ENCODE assay signal across 22 cellular contexts in the genomic region with DNA sequence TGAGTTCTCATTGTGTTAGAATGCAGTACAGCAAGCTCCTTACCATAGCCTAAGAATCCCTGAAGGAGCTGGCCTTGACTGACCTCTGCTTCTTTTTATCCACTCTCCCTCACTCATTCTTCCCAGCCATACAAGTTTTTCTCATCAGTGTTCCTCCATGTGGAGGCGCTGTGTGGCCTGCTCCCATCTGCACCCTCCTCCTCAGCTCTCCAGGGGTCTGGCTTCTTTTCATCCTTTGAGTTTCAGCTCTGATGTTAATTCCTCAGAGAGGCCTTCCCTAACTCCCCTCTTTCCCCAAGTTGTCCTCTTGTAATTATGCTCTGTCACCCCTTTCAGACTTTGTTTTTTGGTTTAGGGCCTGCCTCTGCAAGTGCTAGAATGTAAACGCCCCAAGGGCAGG.
DNase-seq lines count a peak whose midpoint lies in the region; ATAC-seq and TF ChIP-seq lines count a peak whose summit lies in the region.
"Had no signal": no experiment of that assay in that cellular context is flagged by ENCODE, and none has a peak within 500 bp of the region (broad histone marks: within the 10 kb centered on the region; RNA-seq: fewer than 3 reads in every experiment).

No MANE protein-coding gene starts in this region.

- H3K4me3 Mint-ChIP-seq in HFFc6, result peak overlapping the region; percentile 59; the same call in 1 of the 2 replicates
- H3K4me3 Mint-ChIP-seq: activated naive CD4-positive, alpha-beta T cell treated with anti-CD3 and anti-CD28 coated beads, Interleukin-2, amount 50 U/mL, for 24 hours; brain; CD4-positive, alpha-beta memory T cell had no signal

- TF ChIP-seq CTCF in AG04449 (IDR thresholded peaks at IDR 0.05; ENCODE audit: insufficient read depth, low read length, missing control alignments), result peak; percentile 5
- peak; percentile 47 for TF ChIP-seq CTCF in HFFc6 (IDR thresholded peaks at IDR 0.05)
- peak; percentile 38 for TF ChIP-seq CTCF in brain microvascular endothelial cell (IDR thresholded peaks at IDR 0.05; ENCODE audit: low read depth, low read length, missing control alignments)
- TF ChIP-seq CTCF in right lobe of liver (IDR thresholded peaks at IDR 0.05), result no peak

- H3K4me1 Mint-ChIP-seq in HFFc6 (ENCODE audit: low read depth), result peaks cover 64% of the 10 kb centered on the region
- H3K4me1 Mint-ChIP-seq: activated naive CD4-positive, alpha-beta T cell treated with anti-CD3 and anti-CD28 coated beads, Interleukin-2, amount 50 U/mL, for 24 hours had no signal

- H3K36me3 Mint-ChIP-seq in HFFc6 (ENCODE audit: low read depth), result peaks cover 51% of the 10 kb centered on the region

- H3K9me3 Mint-ChIP-seq in HFFc6, result peaks cover 16% of the 10 kb centered on the region
- H3K9me3 Mint-ChIP-seq: activated naive CD4-positive, alpha-beta T cell treated with anti-CD3 and anti-CD28 coated beads, Interleukin-2, amount 50 U/mL, for 24 hours had no signal

- H3K4me1 ChIP-seq in right cardiac atrium (ENCODE audit: control insufficient read depth, insufficient read depth, low read length) (no peaks in the 10 kb centered on the region), right lobe of liver (no peaks in the 10 kb centered on the region)

- CTCF ChIA-PET in AG04449 (lab: Yijun Ruan, JAX), result interaction anchor here (0.8 to 1.9 kb wide), 13 partner anchors 8 to 254 kb away, joined by 3 to 13 read pairs (median 4); no protein-coding TSS in a partner anchor

- DNase-seq in AG04449 (ENCODE audit: low read depth, low spot score) (no peak), HFFc6 (no peak), brain microvascular endothelial cell (no peak), iPS-NIHi11 (ENCODE audit: low spot score) (peak; percentile 30), right cardiac atrium (no peak), right lobe of liver (no peak)
- DNase-seq: activated CD4-positive, alpha-beta T cell treated with anti-CD3 and anti-CD28 coated beads, Interleukin-2, amount 50 U/mL, for 48 hours; activated T-cell treated with anti-CD3 and anti-CD28 coated beads, Interleukin-2, amount 50 U/mL, for 48 hours; CD4-positive, alpha-beta memory T cell; DMS79; left colon; NCI-H1417 treated with DMSO at 0.1 percent for 48 hours; NCI-H526; Right ventricle myocardium superior; T-helper 2 cell had no signal

- H3K27ac ChIP-seq in brain microvascular endothelial cell (no peak overlapping the region), right cardiac atrium (ENCODE audit: low read length) (no peak overlapping the region), right lobe of liver (no peak overlapping the region)
- H3K27ac ChIP-seq: VCaP had no signal

- ATAC-seq in GM19035 (IDR thresholded peaks at IDR 0.05; ENCODE audit: unreplicated experiment) (no peak), right cardiac atrium (no peak), right lobe of liver (no peak), GM21825 (IDR thresholded peaks at IDR 0.05; ENCODE audit: unreplicated experiment) (no peak)
- ATAC-seq: left colon had no signal

- H3K27me3 ChIP-seq in brain microvascular endothelial cell (replicated peaks), result no peaks in the 10 kb centered on the region
- no peaks in the 10 kb centered on the region for H3K27me3 ChIP-seq in right cardiac atrium (ENCODE audit: control insufficient read depth, insufficient read depth)
- no peaks in the 10 kb centered on the region for H3K27me3 ChIP-seq in right lobe of liver
- H3K27me3 ChIP-seq: suprapubic skin, vagina had no signal

- WGBS in right cardiac atrium, result 85% methylated on average over 2 of the region's 2 CpGs
- 91% methylated on average over 2 of the region's 2 CpGs for WGBS in right lobe of liver (ENCODE audit: insufficient coverage, low coverage, low lambda C conversion rate, missing lambda C conversion rate)

- peak overlapping the region; percentile 75 for H3K27ac Mint-ChIP-seq in HFFc6

- no peaks in the 10 kb centered on the region; the same call in 1 of the 2 replicates for H3K27me3 Mint-ChIP-seq in HFFc6 (ENCODE audit: insufficient read depth)
- H3K27me3 Mint-ChIP-seq: activated naive CD4-positive, alpha-beta T cell treated with anti-CD3 and anti-CD28 coated beads, Interleukin-2, amount 50 U/mL, for 24 hours; brain; CD4-positive, alpha-beta memory T cell had no signal

- H3K9me3 ChIP-seq in right cardiac atrium (ENCODE audit: control insufficient read depth, low read length), result no peaks in the 10 kb centered on the region
- no peaks in the 10 kb centered on the region for H3K9me3 ChIP-seq in right lobe of liver
- H3K9me3 ChIP-seq: suprapubic skin, vagina had no signal

- H3K36me3 ChIP-seq in brain microvascular endothelial cell (replicated peaks) (no peaks in the 10 kb centered on the region), right lobe of liver (no peaks in the 10 kb centered on the region)
- H3K36me3 ChIP-seq: vagina had no signal

- TF ChIP-seq POLR2A in right lobe of liver (IDR thresholded peaks at IDR 0.05), result no peak

- in situ Hi-C loops in brain microvascular endothelial cell (cut with HindIII; ENCODE audit: low pct_ligation_motif_present, low sequenced_read_pairs), result no loop called here

- POLR2A ChIA-PET in AG04449 (lab: Yijun Ruan, JAX), result no interaction called here

- intact Hi-C loops in right cardiac atrium (cut with DNase I), result no loop called here
- intact Hi-C loops in right lobe of liver (cut with DNase I), result loop anchor here in 1 of 2 donors (10.0 kb wide), 1 partner anchor 187 kb away; no protein-coding TSS in a partner anchor

- H3K4me3 ChIP-seq in AG04449 (ENCODE audit: low read depth, low read length) (no peak overlapping the region), brain microvascular endothelial cell (ENCODE audit: low read depth, low read length) (no peak overlapping the region), right cardiac atrium (ENCODE audit: low read length) (no peak overlapping the region), right lobe of liver (no peak overlapping the region)
- H3K4me3 ChIP-seq: suprapubic skin, vagina had no signal

Comparison
In these comparisons a context has a peak if more than half of its experiments do, and no peak if none do; other contexts are left out.
1. CTCF ChIP-seq: peak in AG04449 (single experiment), HFFc6 (single experiment) and brain microvascular endothelial cell (single experiment); none in right lobe of liver (0 of 4).